In the genomic region with DNA sequence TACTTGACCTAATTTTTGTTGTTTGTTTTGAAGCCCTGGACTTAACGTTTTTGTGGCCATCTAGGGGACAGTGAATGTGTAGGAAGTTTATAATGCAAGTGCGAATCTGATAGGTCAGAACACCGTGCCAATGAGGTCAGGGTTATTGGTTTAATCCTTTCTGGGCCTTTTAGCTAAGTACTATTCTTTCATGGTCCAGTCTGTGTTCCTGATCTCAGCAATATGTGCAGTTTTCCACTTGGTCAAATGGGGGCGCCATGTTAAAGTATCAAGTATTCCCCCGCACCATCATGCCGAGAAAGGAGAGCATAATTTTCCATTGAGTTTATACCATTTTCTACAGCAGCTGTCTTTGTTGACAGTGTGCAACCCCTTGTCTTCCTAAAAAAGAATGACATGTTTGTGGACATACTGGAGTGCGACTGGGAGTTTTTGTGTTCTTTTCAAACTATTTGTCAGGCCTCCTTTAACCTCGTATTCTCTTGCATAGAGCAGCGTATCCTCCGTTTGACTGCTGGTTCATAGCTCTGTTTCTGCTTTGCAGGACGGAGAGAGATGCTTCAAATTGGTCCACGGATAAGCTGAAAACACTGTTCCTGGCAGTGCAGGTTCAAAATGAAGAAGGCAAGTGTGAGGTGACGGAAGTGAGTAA, we compare ENCODE assay signal across 1 cellular context.
TF ChIP-seq lines count a peak whose summit lies in the region.

No MANE protein-coding gene starts in this region.

TF ChIP-seq in IMR-90, 13 proteins besides CTCF, POLR2A, EP300 and RAD21:
- peak; percentile 75 for TF ChIP-seq SMC3 (IDR thresholded peaks at IDR 0.05; ENCODE audit: low read depth, low read length)
- TF ChIP-seq, protein P1, sequence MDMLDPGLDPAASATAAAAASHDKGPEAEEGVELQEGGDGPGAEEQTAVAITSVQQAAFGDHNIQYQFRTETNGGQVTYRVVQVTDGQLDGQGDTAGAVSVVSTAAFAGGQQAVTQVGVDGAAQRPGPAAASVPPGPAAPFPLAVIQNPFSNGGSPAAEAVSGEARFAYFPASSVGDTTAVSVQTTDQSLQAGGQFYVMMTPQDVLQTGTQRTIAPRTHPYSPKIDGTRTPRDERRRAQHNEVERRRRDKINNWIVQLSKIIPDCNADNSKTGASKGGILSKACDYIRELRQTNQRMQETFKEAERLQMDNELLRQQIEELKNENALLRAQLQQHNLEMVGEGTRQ (IDR thresholded peaks at IDR 0.05; ENCODE audit: low read depth, low read length), result no peak
- no peak for TF ChIP-seq MXI1 (IDR thresholded peaks at IDR 0.05; ENCODE audit: borderline replicate concordance, low read depth, low read length)
